7 cellular contexts compared by ENCODE assay signal in genomic region chr9:123335227-123335985, GRCh38.
DNase-seq lines count a peak whose midpoint lies in the region; ATAC-seq and TF ChIP-seq lines count a peak whose summit lies in the region.

No MANE protein-coding gene starts in this region.

- H3K27ac Mint-ChIP-seq in stimulated activated memory B cell treated with anti-CD40 and anti-IgM and Interleukin-4, amounts not matched to agents 10 μg/mL and 1 μg/mL and 100 μg/mL, for 72 hours: peak overlapping the region; percentile 72

- no peaks in the 10 kb centered on the region for H3K27me3 Mint-ChIP-seq in stimulated activated memory B cell treated with anti-CD40 and anti-IgM and Interleukin-4, amounts not matched to agents 10 μg/mL and 1 μg/mL and 100 μg/mL, for 72 hours

- no peaks in the 10 kb centered on the region for H3K36me3 Mint-ChIP-seq in stimulated activated memory B cell treated with anti-CD40 and anti-IgM and Interleukin-4, amounts not matched to agents 10 μg/mL and 1 μg/mL and 100 μg/mL, for 72 hours

- no peaks in the 10 kb centered on the region for H3K9me3 Mint-ChIP-seq in stimulated activated memory B cell treated with anti-CD40 and anti-IgM and Interleukin-4, amounts not matched to agents 10 μg/mL and 1 μg/mL and 100 μg/mL, for 72 hours

- H3K4me1 Mint-ChIP-seq in stimulated activated memory B cell treated with anti-CD40 and anti-IgM and Interleukin-4, amounts not matched to agents 10 μg/mL and 1 μg/mL and 100 μg/mL, for 72 hours: peaks cover 63% of the 10 kb centered on the region

- DNase-seq in HFF-Myc (ENCODE audit: extremely low read depth, low read depth) (peak; percentile 24), iris pigment epithelial cell (ENCODE audit: low read depth) (peak; percentile 58), GDM1 (lab: John Stamatoyannopoulos, UW) (no peak), SKM-1 treated with dmso at 0.1 percent for 144 hours (lab: John Stamatoyannopoulos, UW; ENCODE audit: unreplicated experiment) (no peak)

- ATAC-seq in stimulated activated memory B cell treated with anti-CD40 and anti-IgM and Interleukin-4, amounts not matched to agents 10 μg/mL and 1 μg/mL and 100 μg/mL, for 72 hours: no peak
- no peak for ATAC-seq in GM21447 (IDR thresholded peaks at IDR 0.05; ENCODE audit: unreplicated experiment)

- no peak overlapping the region for H3K4me3 Mint-ChIP-seq in stimulated activated memory B cell treated with anti-CD40 and anti-IgM and Interleukin-4, amounts not matched to agents 10 μg/mL and 1 μg/mL and 100 μg/mL, for 72 hours

- TF ChIP-seq CTCF in HFF-Myc (IDR thresholded peaks at IDR 0.05; ENCODE audit: low read depth, low read length, missing control alignments) (no peak), VCaP (conservative IDR thresholded peaks at IDR 0.05) (no peak)

- H3K27ac ChIP-seq in VCaP: 0 out of 2 replicates have a peak overlapping the region, but pooled peaks have one; percentile 7

- H3K4me3 ChIP-seq in HFF-Myc (replicated peaks; ENCODE audit: low read depth, low read length): no peak overlapping the region

Comparison
In these comparisons a context has a peak if more than half of its experiments do, and no peak if none do; other contexts are left out.
1. DNase-seq: peak in HFF-Myc (single experiment) and iris pigment epithelial cell (single experiment); none in GDM1 (single experiment) and SKM-1 treated with dmso at 0.1 percent for 144 hours (single experiment).